ENCODE assay signal across 23 cellular contexts in the genomic region with DNA sequence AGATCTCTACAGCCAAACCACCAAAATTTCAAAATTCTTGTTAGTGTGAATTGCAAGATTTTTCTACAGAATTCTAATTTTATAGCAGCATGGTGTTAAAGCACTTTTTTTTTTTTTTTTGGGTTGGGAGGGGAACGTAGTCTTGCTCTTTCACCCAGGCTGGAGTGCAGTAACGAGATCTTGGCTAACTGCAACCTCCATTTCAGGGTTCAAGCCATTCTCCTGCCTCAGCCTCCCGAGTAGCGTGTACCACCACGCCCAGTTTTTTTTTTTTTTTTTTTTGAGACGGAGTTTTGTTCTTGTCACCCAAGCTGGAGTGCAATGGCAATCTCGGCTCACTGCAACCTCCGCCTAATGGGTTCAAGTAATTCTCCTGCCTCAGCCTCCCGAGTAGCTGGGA.
"Had no signal": no experiment of that assay in that cellular context is flagged by ENCODE, and none has a peak within 500 bp of the region (broad histone marks: within the 10 kb centered on the region; RNA-seq: fewer than 3 reads in every experiment).

No MANE protein-coding gene starts in this region.

- H3K4me3 ChIP-seq: left ventricle myocardium inferior, lung, neural progenitor cell, smooth muscle cell, tibial nerve, uterus had no signal

- H2AFZ ChIP-seq: neural progenitor cell, parathyroid adenoma had no signal

- H3K4me2 ChIP-seq: neural progenitor cell, smooth muscle cell had no signal

- H3K27me3 ChIP-seq: neural progenitor cell, neutrophil, tibial nerve, uterus had no signal

- H3K4me1 ChIP-seq: uterus had no signal

- H3K9ac ChIP-seq: neural progenitor cell, parathyroid adenoma had no signal

- ATAC-seq: natural killer cell; right cardiac atrium; stimulated activated memory B cell treated with anti-CD40 and anti-IgM and Interleukin-4, amounts not matched to agents 10 μg/mL and 1 μg/mL and 100 μg/mL, for 72 hours; stimulated activated naive CD8-positive, alpha-beta T cell treated with anti-CD3 and anti-CD28 coated beads, Interleukin-15, amount 100 ng/mL, for 72 hours had no signal

- DNase-seq: islet precursor cell; left ventricle myocardium inferior; mesendoderm; naive B cell; natural killer cell; nephron progenitor cell; occipital lobe; right cardiac atrium; stimulated activated CD4-positive, alpha-beta T cell treated with anti-CD3 and anti-CD28 coated beads, Interleukin-1b, Interleukin-23, amount 100 ng/mL, for 48 hours; stimulated activated CD4-positive, alpha-beta T cell treated with anti-CD3 and anti-CD28 coated beads, Interleukin-2, amount 100 ng/mL, for 48 hours; stimulated activated CD4-positive, alpha-beta T cell treated with anti-CD3 and anti-CD28 coated beads, Interleukin-4, amount 100 ng/mL, for 4 hours; stimulated activated CD8-positive, alpha-beta memory T cell treated with anti-CD3 and anti-CD28 coated beads, Interleukin-4, amount 100 ng/mL, for 48 hours; stimulated activated naive CD4-positive, alpha-beta T cell treated with Interleukin-2 at 50 U/mL for 16 hours; stimulated activated naive CD8-positive, alpha-beta T cell treated with anti-CD3 and anti-CD28 coated beads, Interleukin-15, amount 100 ng/mL, for 72 hours; substantia nigra; uterus had no signal

- H3K36me3 ChIP-seq: left ventricle myocardium inferior, neural progenitor cell, neutrophil, tibial nerve, uterus had no signal

- H3K27ac ChIP-seq: left ventricle myocardium inferior, neural progenitor cell, neutrophil, parathyroid adenoma, tibial nerve, uterus had no signal

- H3K9me3 ChIP-seq: left ventricle myocardium inferior, neutrophil, tibial nerve, uterus had no signal
